In the genomic region with DNA sequence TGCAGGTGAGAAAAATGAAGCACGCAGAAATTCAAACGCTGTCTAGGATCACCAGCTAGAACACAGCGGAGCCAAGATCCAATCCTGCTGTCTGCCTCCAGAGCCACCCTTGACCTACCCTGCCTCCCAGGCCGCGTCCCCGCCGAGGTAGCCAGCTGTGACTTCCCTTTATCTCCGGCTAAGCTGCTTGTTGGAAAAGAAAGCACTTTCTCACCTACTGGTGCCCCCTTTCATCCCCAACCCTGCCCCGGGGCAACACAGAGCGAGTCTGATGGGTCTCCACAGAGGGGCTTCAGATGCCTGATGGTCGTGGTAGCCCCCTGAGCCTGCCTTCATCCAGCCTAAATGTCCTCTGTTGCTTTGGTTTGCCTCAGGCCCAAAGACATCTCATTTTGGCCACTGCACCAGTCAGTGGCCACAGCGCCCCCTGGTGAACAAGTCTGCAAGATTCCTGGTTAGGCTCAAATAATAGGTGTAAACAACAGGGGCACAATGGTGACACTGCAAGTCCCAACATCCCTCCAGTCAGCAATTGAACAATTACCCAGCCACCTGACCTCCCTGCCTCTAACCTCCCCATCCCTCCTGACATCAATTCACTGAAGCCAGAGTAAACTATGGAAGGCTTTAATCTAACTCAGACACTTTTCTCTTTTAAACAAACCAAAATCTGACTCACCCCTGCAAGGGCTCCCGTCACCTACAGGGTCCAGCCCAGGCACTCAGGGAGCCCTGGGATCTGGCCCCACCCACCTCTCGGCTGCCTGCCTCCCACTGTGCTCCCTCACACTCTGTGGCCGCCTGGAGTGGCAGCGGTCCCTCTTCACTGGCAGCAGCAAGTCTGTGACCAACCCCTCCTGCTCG, we compare ENCODE assay signal across 1 cellular context.
TF ChIP-seq lines count a peak whose summit lies in the region.

No MANE protein-coding gene starts in this region.

TF ChIP-seq in HEK293T, 16 proteins besides CTCF, POLR2A, EP300 and RAD21 (continued from another document):
- TF ChIP-seq, protein P1, sequence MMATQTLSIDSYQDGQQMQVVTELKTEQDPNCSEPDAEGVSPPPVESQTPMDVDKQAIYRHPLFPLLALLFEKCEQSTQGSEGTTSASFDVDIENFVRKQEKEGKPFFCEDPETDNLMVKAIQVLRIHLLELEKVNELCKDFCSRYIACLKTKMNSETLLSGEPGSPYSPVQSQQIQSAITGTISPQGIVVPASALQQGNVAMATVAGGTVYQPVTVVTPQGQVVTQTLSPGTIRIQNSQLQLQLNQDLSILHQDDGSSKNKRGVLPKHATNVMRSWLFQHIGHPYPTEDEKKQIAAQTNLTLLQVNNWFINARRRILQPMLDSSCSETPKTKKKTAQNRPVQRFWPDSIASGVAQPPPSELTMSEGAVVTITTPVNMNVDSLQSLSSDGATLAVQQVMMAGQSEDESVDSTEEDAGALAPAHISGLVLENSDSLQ (IDR thresholded peaks at IDR 0.05) = no peak
- TF ChIP-seq ARNT (IDR thresholded peaks at IDR 0.05) (no peak), L3MBTL2 (conservative IDR thresholded peaks at IDR 0.05) (no peak), NFRKB (IDR thresholded peaks at IDR 0.05) (no peak), SUZ12 (IDR thresholded peaks at IDR 0.05) (no peak), ELF4 (IDR thresholded peaks at IDR 0.05) (no peak)
TF ChIP-seq in HEK293T: peak in this region for 0.
